Comparison of ENCODE assay signal across 8 cellular contexts in the genomic region with DNA sequence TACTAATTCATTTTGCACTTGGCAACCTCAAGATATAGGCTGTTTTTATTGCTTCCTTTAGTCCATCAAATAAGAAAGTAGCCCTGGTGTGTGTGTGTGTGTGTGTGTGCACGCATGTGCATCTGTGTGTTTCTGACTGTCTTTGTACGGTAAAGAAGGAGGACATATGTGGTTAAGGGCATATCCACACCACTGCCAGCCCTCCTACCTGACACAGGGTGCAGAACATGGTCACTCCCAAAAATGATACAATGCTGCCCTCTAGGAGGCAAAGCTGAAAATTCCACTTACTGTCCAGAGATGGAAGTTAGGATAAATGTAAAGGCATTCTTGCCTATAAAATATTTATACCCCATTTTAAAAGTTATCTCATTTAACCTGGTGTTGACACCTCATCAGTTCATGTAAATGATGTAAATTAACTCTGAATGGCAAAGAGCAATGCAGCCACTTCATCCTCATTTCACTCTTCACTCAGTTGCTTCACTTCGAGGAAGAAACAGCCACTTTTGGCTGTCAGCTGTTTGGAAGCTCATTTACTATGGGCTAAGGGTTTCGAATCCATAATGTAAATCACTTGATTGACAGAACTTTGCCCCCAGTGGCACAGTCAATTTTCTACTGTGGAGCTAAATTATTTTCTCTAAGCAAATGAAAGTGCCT.
A peak's percentile ranks its signal among the peaks of the same experiment; 100 is the strongest.
DNase-seq lines count a peak whose midpoint lies in the region; ATAC-seq, FAIRE-seq and TF ChIP-seq lines count a peak whose summit lies in the region.

No MANE protein-coding gene starts in this region.

- no peak overlapping the region for H2AFZ ChIP-seq in SU-DHL-6 (ENCODE audit: low read depth, low read length, severe bottlenecking)
- H2AFZ ChIP-seq in parathyroid adenoma: no peak overlapping the region

- CTCF ChIA-PET in GM10248 (lab: Yijun Ruan, JAX): interaction anchor here (1.0 to 1.8 kb wide), 6 partner anchors 8 to 213 kb away, joined by 3 to 11 read pairs (median 4); no protein-coding TSS in a partner anchor

- H3K4me3 ChIP-seq in SU-DHL-6 (ENCODE audit: insufficient read depth, low read length, poor library complexity, severe bottlenecking) (no peak overlapping the region), fibroblast of villous mesenchyme (ENCODE audit: low read depth, low read length) (no peak overlapping the region), parathyroid adenoma (ENCODE audit: low read depth, low read length) (no peak overlapping the region)

- H3K4me1 ChIP-seq in parathyroid adenoma: no peaks in the 10 kb centered on the region

- H3K79me2 ChIP-seq in SU-DHL-6 (ENCODE audit: insufficient read depth, low read length) (no peaks in the 10 kb centered on the region), parathyroid adenoma (no peaks in the 10 kb centered on the region)

- peak; percentile 59 for FAIRE-seq in A204.1 (lab: Jason Lieb, UNC)

- DNase-seq in GM10248 (ENCODE audit: extremely low spot score): peak; percentile 53
- peak; percentile 73 for DNase-seq in NCI-H1105 (lab: John Stamatoyannopoulos, UW)
- DNase-seq in fibroblast of villous mesenchyme (ENCODE audit: low read depth): peak; percentile 59
- no peak for DNase-seq in GF-D8 (lab: John Stamatoyannopoulos, UW)

- no peaks in the 10 kb centered on the region for H3K9me2 ChIP-seq in SU-DHL-6 (replicated peaks; ENCODE audit: insufficient read depth, low read length)

- H3K9me3 ChIP-seq in SU-DHL-6 (ENCODE audit: insufficient read depth, low read length) (no peaks in the 10 kb centered on the region), parathyroid adenoma (ENCODE audit: control insufficient read depth, low read length) (no peaks in the 10 kb centered on the region)

- H3K9ac ChIP-seq in SU-DHL-6 (ENCODE audit: low read length) (no peak overlapping the region), parathyroid adenoma (no peak overlapping the region)

- peak; percentile 59 for TF ChIP-seq CTCF in GM10248 (IDR thresholded peaks at IDR 0.05; ENCODE audit: control extremely low read depth, extremely low read depth, low read depth, missing control alignments)
- peak; percentile 45 for TF ChIP-seq CTCF in SU-DHL-6 (IDR thresholded peaks at IDR 0.05; ENCODE audit: insufficient read depth, low read length, poor library complexity, severe bottlenecking)
- peak; percentile 66 for TF ChIP-seq CTCF in fibroblast of villous mesenchyme (IDR thresholded peaks at IDR 0.05; ENCODE audit: insufficient read depth, low read depth, low read length)
- peak; percentile 39 for TF ChIP-seq CTCF in parathyroid adenoma (IDR thresholded peaks at IDR 0.05)

- H3K27me3 ChIP-seq in SU-DHL-6 (ENCODE audit: low read length) (no peaks in the 10 kb centered on the region), parathyroid adenoma (ENCODE audit: control insufficient read depth, insufficient read depth, low read length) (no peaks in the 10 kb centered on the region)

- peak; percentile 54 for ATAC-seq in HG02623 (IDR thresholded peaks at IDR 0.05; ENCODE audit: unreplicated experiment)

- H3K4me2 ChIP-seq in SU-DHL-6 (ENCODE audit: low read depth, low read length, poor library complexity, severe bottlenecking) (no peak overlapping the region), parathyroid adenoma (ENCODE audit: low read length) (no peak overlapping the region)

- H3F3A ChIP-seq in SU-DHL-6 (ENCODE audit: insufficient read depth): no peaks in the 10 kb centered on the region

- POLR2A ChIA-PET in GM10248 (lab: Yijun Ruan, JAX): no interaction called here

- no peaks in the 10 kb centered on the region for H4K20me1 ChIP-seq in SU-DHL-6 (ENCODE audit: low read depth, low read length)

- H3K36me3 ChIP-seq in SU-DHL-6 (ENCODE audit: low read length): no peaks in the 10 kb centered on the region
- H3K36me3 ChIP-seq in parathyroid adenoma (ENCODE audit: control insufficient read depth, insufficient read depth, low read length): no peaks in the 10 kb centered on the region

- H3K27ac ChIP-seq in SU-DHL-6 (ENCODE audit: low read depth, low read length) (no peak overlapping the region), parathyroid adenoma (no peak overlapping the region)
